ENCODE assay signal across 23 cellular contexts in genomic region chr12:4386756-4387155, GRCh38. TPM values are rescaled to one million over a fixed set of nuclear protein-coding genes. Genes with fewer than 3 reads are reported as not detected.
"Had no signal": no experiment of that assay in that cellular context is flagged by ENCODE, and none has a peak within 500 bp of the region (broad histone marks: within the 10 kb centered on the region; RNA-seq: fewer than 3 reads in every experiment).

No MANE protein-coding gene starts in this region.

- H3K4me1 Mint-ChIP-seq: activated naive CD4-positive, alpha-beta T cell treated with anti-CD3 and anti-CD28 coated beads, Interleukin-2, amount 50 U/mL, for 24 hours; nephron; stimulated activated effector memory CD8-positive, alpha-beta T cell treated with anti-CD3 and anti-CD28 coated beads, Interleukin-12 subunit alpha, Interleukin-12 subunit beta, amount 100 ng/mL, for 72 hours had no signal

- H3K4me3 Mint-ChIP-seq: activated naive CD4-positive, alpha-beta T cell treated with anti-CD3 and anti-CD28 coated beads, Interleukin-2, amount 50 U/mL, for 24 hours; nephron; stimulated activated effector memory CD8-positive, alpha-beta T cell treated with anti-CD3 and anti-CD28 coated beads, Interleukin-12 subunit alpha, Interleukin-12 subunit beta, amount 100 ng/mL, for 72 hours had no signal

- DNase-seq: activated CD4-positive, alpha-beta T cell treated with anti-CD3 and anti-CD28 coated beads for 1 hour; activated gamma-delta T cell; erythroblast; heart left ventricle; left lung; midbrain; nucleus accumbens; posterior cingulate gyrus; sigmoid colon; stimulated activated CD4-positive, alpha-beta T cell treated with anti-CD3 and anti-CD28 coated beads, Interleukin-4, amount 100 ng/mL, for 24 hours; upper lobe of left lung; WERI-Rb-1 had no signal

- H3K9me3 Mint-ChIP-seq: activated naive CD4-positive, alpha-beta T cell treated with anti-CD3 and anti-CD28 coated beads, Interleukin-2, amount 50 U/mL, for 24 hours; nephron; stimulated activated effector memory CD8-positive, alpha-beta T cell treated with anti-CD3 and anti-CD28 coated beads, Interleukin-12 subunit alpha, Interleukin-12 subunit beta, amount 100 ng/mL, for 72 hours had no signal

- H3K27ac Mint-ChIP-seq: activated naive CD4-positive, alpha-beta T cell treated with anti-CD3 and anti-CD28 coated beads, Interleukin-2, amount 50 U/mL, for 24 hours; nephron; stimulated activated effector memory CD8-positive, alpha-beta T cell treated with anti-CD3 and anti-CD28 coated beads, Interleukin-12 subunit alpha, Interleukin-12 subunit beta, amount 100 ng/mL, for 72 hours had no signal

- H3K36me3 Mint-ChIP-seq: activated naive CD4-positive, alpha-beta T cell treated with anti-CD3 and anti-CD28 coated beads, Interleukin-2, amount 50 U/mL, for 24 hours; stimulated activated effector memory CD8-positive, alpha-beta T cell treated with anti-CD3 and anti-CD28 coated beads, Interleukin-12 subunit alpha, Interleukin-12 subunit beta, amount 100 ng/mL, for 72 hours had no signal

- H3K9me3 ChIP-seq: ascending aorta, breast epithelium, gastroesophageal sphincter, heart left ventricle, left lung, sigmoid colon, thoracic aorta, upper lobe of left lung had no signal

- ATAC-seq: gastroesophageal sphincter; heart left ventricle; left lung; stimulated activated effector memory CD8-positive, alpha-beta T cell treated with anti-CD3 and anti-CD28 coated beads, Interleukin-12 subunit alpha, Interleukin-12 subunit beta, amount 100 ng/mL, for 72 hours had no signal

RNA-seq across cellular contexts. Expression of gene FGF23, which starts 7.2 kb away (rescaled TPM):
- total RNA-seq: activated CD8-positive, alpha-beta memory T cell treated with anti-CD3 and anti-CD28 coated beads for 36 hours; ascending aorta; breast epithelium; gastroesophageal sphincter; kidney epithelial cell; left lung; lung microvascular endothelial cell; renal cortical epithelial cell; sigmoid colon; thoracic aorta; upper lobe of left lung had no signal

RNA-seq across cellular contexts. Expression of gene FGF6, which starts 58.9 kb away (rescaled TPM):
- total RNA-seq: activated CD8-positive, alpha-beta memory T cell treated with anti-CD3 and anti-CD28 coated beads for 36 hours; ascending aorta; breast epithelium; gastroesophageal sphincter; heart left ventricle; kidney epithelial cell; left lung; lung microvascular endothelial cell; renal cortical epithelial cell; sigmoid colon; thoracic aorta; upper lobe of left lung had no signal
